In the genomic region with DNA sequence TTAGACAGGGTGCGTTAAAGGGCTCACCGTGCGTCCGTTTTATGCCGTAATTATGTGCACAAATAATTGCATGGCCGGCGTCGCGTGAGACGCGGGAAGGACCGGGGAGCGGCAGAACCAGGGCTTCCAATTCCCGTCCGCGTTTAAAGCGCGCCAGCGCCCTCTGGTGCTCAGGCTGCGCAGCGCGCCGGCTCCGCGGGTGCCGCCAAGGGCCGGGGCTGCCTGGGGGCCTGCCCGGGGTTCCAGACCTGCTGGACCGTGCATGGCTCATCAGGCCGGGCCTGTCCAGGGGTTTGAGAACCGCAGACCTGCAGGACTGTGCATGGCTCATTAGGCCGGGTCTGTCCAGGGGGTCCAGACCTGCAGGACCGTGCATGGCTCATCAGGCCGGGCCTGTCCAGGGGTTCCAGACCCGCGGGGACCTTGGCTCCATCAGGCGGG, we compare ENCODE assay signal across 8 cellular contexts.
A peak's percentile ranks its signal among the peaks of the same experiment; 100 is the strongest.
DNase-seq lines count a peak whose midpoint lies in the region; ATAC-seq and TF ChIP-seq lines count a peak whose summit lies in the region.

No MANE protein-coding gene starts in this region.

- no peak overlapping the region for H3K27ac Mint-ChIP-seq in HFFc6
- H3K27ac Mint-ChIP-seq in activated CD4-positive, alpha-beta memory T cell treated with anti-CD3 and anti-CD28 coated beads for 36 hours = peak overlapping the region; percentile 70
- H3K27ac Mint-ChIP-seq in memory B cell = no peak overlapping the region

- TF ChIP-seq CTCF in HFFc6 (IDR thresholded peaks at IDR 0.05) (peak; percentile 93), dorsolateral prefrontal cortex (IDR thresholded peaks at IDR 0.05 in 54 of 56, conservative IDR thresholded peaks at IDR 0.05 in 2 of 56; ENCODE audit: low read depth in 1 of 56, partially characterized antibody in 56 of 56) (peak; percentile 70 to 100 (median 97))

- no peaks in the 10 kb centered on the region for H3K4me1 Mint-ChIP-seq in HFFc6 (ENCODE audit: low read depth)
- H3K4me1 Mint-ChIP-seq in activated CD4-positive, alpha-beta memory T cell treated with anti-CD3 and anti-CD28 coated beads for 36 hours (ENCODE audit: low read depth) = peaks cover 12% of the 10 kb centered on the region
- H3K4me1 Mint-ChIP-seq in memory B cell = peaks cover 3% of the 10 kb centered on the region

- H3K4me3 Mint-ChIP-seq in HFFc6 (no peak overlapping the region), memory B cell (peak overlapping the region; percentile 83)
- H3K4me3 Mint-ChIP-seq in activated CD4-positive, alpha-beta memory T cell treated with anti-CD3 and anti-CD28 coated beads for 36 hours = peak overlapping the region; percentile 73

- CTCF ChIA-PET in activated CD4-positive, alpha-beta memory T cell treated with anti-CD3 and anti-CD28 coated beads for 36 hours (lab: Charles Lee) = no interaction called here

- H3K36me3 Mint-ChIP-seq in HFFc6 (ENCODE audit: low read depth) (no peaks in the 10 kb centered on the region), memory B cell (no peaks in the 10 kb centered on the region)
- H3K36me3 Mint-ChIP-seq in activated CD4-positive, alpha-beta memory T cell treated with anti-CD3 and anti-CD28 coated beads for 36 hours = no peaks in the 10 kb centered on the region

- H3K4me3 ChIP-seq in GM08714 (ENCODE audit: low read length) (peak overlapping the region; percentile 30; the same call in 1 of the 2 replicates), dorsolateral prefrontal cortex (peak overlapping the region in 43 of 59 donors; percentile 4 to 57 (median 39))

- POLR2A ChIA-PET in activated CD4-positive, alpha-beta memory T cell treated with anti-CD3 and anti-CD28 coated beads for 36 hours (lab: Charles Lee) = no interaction called here

- DNase-seq in HFFc6 (no peak), NCI-H226 (peak; percentile 8), dorsolateral prefrontal cortex (peak in 9 of 10 donors; percentile 15 to 85 (median 65)), memory B cell (ENCODE audit: low spot score in 2 of 2) (peak; percentile 66 to 82)
- DNase-seq in activated CD4-positive, alpha-beta memory T cell treated with anti-CD3 and anti-CD28 coated beads for 36 hours = peak; percentile 84
- peak; percentile 67 for DNase-seq in stimulated activated CD8-positive, alpha-beta memory T cell treated with anti-CD3 and anti-CD28 coated beads, Interleukin-15, amount 100 ng/mL, for 1 hour (ENCODE audit: low read depth)

- H3K27ac ChIP-seq in dorsolateral prefrontal cortex = peak overlapping the region in 1 of 59 donors; percentile 28

- peaks cover 0 to 13% (median 0%) of the 10 kb centered on the region in 45 donors for H3K27me3 ChIP-seq in dorsolateral prefrontal cortex

- peak; percentile 81 for ATAC-seq in memory B cell (ENCODE audit: low read depth)
- no peak for ATAC-seq in GM19328 (IDR thresholded peaks at IDR 0.05; ENCODE audit: unreplicated experiment)

- H3K9me3 Mint-ChIP-seq in HFFc6 (no peaks in the 10 kb centered on the region), memory B cell (peaks cover 1% of the 10 kb centered on the region)
- H3K9me3 Mint-ChIP-seq in activated CD4-positive, alpha-beta memory T cell treated with anti-CD3 and anti-CD28 coated beads for 36 hours = no peaks in the 10 kb centered on the region

- intact Hi-C loops in activated CD4-positive, alpha-beta memory T cell treated with anti-CD3 and anti-CD28 coated beads for 36 hours (cut with micrococcal nuclease) = no loop called here
- intact Hi-C loops in dorsolateral prefrontal cortex (cut with DNase I) = loop anchor here (1.0 to 10.0 kb wide), 5 partner anchors 268 to 727 kb away; no protein-coding TSS in a partner anchor

- H3K27me3 Mint-ChIP-seq in HFFc6 (ENCODE audit: insufficient read depth) (peaks cover 23% of the 10 kb centered on the region), memory B cell (peaks cover 4% of the 10 kb centered on the region)
- no peaks in the 10 kb centered on the region for H3K27me3 Mint-ChIP-seq in activated CD4-positive, alpha-beta memory T cell treated with anti-CD3 and anti-CD28 coated beads for 36 hours
